Comparison of ENCODE assay signal across 1 cellular context in the genomic region with DNA sequence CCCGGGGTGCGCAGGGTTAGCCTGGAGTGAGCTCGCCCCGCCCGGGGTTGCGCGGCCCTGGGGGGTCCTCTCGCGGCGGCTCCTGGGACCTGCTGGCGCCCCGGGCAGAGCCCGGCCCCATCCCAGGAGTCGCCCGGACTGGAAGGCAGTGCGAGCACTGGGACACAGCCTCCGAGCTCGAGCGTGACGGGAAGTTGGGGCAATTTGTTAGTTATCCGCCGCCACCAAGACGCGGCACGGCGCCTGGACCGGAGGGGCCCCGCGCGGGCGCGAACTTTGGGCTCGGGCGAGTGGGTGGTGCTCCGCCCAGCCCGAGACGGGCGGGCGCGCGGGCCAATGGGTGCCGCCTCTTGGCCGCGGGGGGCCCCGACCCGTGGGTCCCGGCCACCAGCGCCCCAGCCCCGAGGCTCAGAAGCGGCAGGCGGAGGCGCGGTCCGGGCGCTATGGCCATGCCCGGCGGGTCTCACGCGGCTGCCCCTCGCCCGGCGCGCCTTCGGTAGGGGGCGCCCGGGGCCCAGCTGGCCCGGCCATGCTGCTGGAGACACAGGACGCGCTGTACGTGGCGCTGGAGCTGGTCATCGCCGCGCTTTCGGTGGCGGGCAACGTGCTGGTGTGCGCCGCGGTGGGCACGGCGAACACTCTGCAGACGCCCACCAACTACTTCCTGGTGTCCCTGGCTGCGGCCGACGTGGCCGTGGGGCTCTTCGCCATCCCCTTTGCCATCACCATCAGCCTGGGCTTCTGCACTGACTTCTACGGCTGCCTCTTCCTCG.
TF ChIP-seq lines count a peak whose summit lies in the region.

Gene ADORA2B (plus strand): TSS at position 411 of the 773 bp plus-strand sequence. CDS start 119 bp downstream, at position 530.

TF ChIP-seq in HepG2, 621 proteins besides CTCF, POLR2A, EP300 and RAD21 (continued from another document and continues in another):
- TF ChIP-seq DNMT3B (CRISPR knock-in tag; conservative IDR thresholded peaks at IDR 0.05) = no peak
- no peak for TF ChIP-seq ZNF646 (CRISPR knock-in tag; IDR thresholded peaks at IDR 0.05)
- peak; percentile 34; the same call in 1 of the 2 replicates for TF ChIP-seq NR2C2 (CRISPR knock-in tag; IDR thresholded peaks at IDR 0.05; ENCODE audit: borderline replicate concordance)
- TF ChIP-seq RFX1 (IDR thresholded peaks at IDR 0.05) = no peak
- no peak; the same call in 1 of the 2 replicates for TF ChIP-seq ZC3H13 (CRISPR knock-in tag; IDR thresholded peaks at IDR 0.05)
- TF ChIP-seq ZBTB43 (CRISPR knock-in tag; conservative IDR thresholded peaks at IDR 0.05) = no peak
- TF ChIP-seq AHR (CRISPR knock-in tag; IDR thresholded peaks at IDR 0.05) = no peak
- TF ChIP-seq, protein P1, sequence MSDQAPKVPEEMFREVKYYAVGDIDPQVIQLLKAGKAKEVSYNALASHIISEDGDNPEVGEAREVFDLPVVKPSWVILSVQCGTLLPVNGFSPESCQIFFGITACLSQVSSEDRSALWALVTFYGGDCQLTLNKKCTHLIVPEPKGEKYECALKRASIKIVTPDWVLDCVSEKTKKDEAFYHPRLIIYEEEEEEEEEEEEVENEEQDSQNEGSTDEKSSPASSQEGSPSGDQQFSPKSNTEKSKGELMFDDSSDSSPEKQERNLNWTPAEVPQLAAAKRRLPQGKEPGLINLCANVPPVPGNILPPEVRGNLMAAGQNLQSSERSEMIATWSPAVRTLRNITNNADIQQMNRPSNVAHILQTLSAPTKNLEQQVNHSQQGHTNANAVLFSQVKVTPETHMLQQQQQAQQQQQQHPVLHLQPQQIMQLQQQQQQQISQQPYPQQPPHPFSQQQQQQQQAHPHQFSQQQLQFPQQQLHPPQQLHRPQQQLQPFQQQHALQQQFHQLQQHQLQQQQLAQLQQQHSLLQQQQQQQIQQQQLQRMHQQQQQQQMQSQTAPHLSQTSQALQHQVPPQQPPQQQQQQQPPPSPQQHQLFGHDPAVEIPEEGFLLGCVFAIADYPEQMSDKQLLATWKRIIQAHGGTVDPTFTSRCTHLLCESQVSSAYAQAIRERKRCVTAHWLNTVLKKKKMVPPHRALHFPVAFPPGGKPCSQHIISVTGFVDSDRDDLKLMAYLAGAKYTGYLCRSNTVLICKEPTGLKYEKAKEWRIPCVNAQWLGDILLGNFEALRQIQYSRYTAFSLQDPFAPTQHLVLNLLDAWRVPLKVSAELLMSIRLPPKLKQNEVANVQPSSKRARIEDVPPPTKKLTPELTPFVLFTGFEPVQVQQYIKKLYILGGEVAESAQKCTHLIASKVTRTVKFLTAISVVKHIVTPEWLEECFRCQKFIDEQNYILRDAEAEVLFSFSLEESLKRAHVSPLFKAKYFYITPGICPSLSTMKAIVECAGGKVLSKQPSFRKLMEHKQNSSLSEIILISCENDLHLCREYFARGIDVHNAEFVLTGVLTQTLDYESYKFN (CRISPR knock-in tag; conservative IDR thresholded peaks at IDR 0.05) = peak; percentile 61
- no peak for TF ChIP-seq SMAD9 (CRISPR knock-in tag; IDR thresholded peaks at IDR 0.05)
- TF ChIP-seq, protein P2, sequence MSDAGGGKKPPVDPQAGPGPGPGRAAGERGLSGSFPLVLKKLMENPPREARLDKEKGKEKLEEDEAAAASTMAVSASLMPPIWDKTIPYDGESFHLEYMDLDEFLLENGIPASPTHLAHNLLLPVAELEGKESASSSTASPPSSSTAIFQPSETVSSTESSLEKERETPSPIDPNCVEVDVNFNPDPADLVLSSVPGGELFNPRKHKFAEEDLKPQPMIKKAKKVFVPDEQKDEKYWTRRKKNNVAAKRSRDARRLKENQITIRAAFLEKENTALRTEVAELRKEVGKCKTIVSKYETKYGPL (CRISPR knock-in tag; IDR thresholded peaks at IDR 0.05) = no peak
- TF ChIP-seq, protein P3, sequence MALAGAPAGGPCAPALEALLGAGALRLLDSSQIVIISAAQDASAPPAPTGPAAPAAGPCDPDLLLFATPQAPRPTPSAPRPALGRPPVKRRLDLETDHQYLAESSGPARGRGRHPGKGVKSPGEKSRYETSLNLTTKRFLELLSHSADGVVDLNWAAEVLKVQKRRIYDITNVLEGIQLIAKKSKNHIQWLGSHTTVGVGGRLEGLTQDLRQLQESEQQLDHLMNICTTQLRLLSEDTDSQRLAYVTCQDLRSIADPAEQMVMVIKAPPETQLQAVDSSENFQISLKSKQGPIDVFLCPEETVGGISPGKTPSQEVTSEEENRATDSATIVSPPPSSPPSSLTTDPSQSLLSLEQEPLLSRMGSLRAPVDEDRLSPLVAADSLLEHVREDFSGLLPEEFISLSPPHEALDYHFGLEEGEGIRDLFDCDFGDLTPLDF (CRISPR knock-in tag; IDR thresholded peaks at IDR 0.05) = peak; percentile 16; the same call in 1 of the 2 replicates
- TF ChIP-seq PAF1 (CRISPR knock-in tag; IDR thresholded peaks at IDR 0.05) = no peak
- TF ChIP-seq ZNF335 (CRISPR knock-in tag; IDR thresholded peaks at IDR 0.05) = 0 out of 2 replicates have a peak, but pooled peaks have one; percentile 14
- no peak for TF ChIP-seq ZNF30 (CRISPR knock-in tag; IDR thresholded peaks at IDR 0.05)
- TF ChIP-seq ZNF430 (CRISPR knock-in tag; IDR thresholded peaks at IDR 0.05) = peak; percentile 26; the same call in 1 of the 2 replicates
- 0 out of 2 replicates have a peak, but pooled peaks have one; percentile 19 for TF ChIP-seq SATB2 (CRISPR knock-in tag; IDR thresholded peaks at IDR 0.05)
- no peak for TF ChIP-seq MTF1 (CRISPR knock-in tag; IDR thresholded peaks at IDR 0.05)
- TF ChIP-seq ZEB1 (IDR thresholded peaks at IDR 0.05; ENCODE audit: insufficient replicate concordance, low read depth) = no peak
- peak; percentile 96; the same call in 1 of the 2 replicates for TF ChIP-seq ZNF225 (CRISPR knock-in tag; IDR thresholded peaks at IDR 0.05)
- no peak for TF ChIP-seq NAIF1 (CRISPR knock-in tag; IDR thresholded peaks at IDR 0.05; ENCODE audit: borderline replicate concordance)
- no peak for TF ChIP-seq ZNF253 (CRISPR knock-in tag; IDR thresholded peaks at IDR 0.05; ENCODE audit: borderline replicate concordance)
- TF ChIP-seq, protein P4, sequence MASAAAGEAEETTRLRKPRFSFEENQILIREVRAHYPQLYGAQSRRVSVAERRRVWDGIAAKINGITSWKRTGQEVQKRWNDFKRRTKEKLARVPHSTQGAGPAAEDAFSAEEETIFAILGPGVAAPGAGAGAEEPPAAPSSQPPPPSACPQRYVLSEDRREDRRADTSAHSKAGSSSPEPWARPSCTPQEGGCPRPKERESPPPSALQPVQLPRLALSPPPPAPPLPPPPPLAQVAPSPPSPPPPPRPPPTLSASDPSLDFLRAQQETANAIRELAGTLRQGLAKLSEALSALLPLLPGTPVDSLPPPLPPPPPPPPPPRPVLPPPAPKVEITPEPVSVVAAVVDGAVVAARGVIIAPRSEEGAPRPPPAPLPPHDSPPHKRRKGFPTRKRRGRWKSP (CRISPR knock-in tag; IDR thresholded peaks at IDR 0.05) = peak; percentile 87
- TF ChIP-seq ZNF260 (CRISPR knock-in tag; IDR thresholded peaks at IDR 0.05; ENCODE audit: borderline replicate concordance, low read depth) = no peak
- no peak for TF ChIP-seq PRPF4 (IDR thresholded peaks at IDR 0.05; ENCODE audit: low read depth, low read length, poor library complexity, severe bottlenecking)
- TF ChIP-seq, protein P5, sequence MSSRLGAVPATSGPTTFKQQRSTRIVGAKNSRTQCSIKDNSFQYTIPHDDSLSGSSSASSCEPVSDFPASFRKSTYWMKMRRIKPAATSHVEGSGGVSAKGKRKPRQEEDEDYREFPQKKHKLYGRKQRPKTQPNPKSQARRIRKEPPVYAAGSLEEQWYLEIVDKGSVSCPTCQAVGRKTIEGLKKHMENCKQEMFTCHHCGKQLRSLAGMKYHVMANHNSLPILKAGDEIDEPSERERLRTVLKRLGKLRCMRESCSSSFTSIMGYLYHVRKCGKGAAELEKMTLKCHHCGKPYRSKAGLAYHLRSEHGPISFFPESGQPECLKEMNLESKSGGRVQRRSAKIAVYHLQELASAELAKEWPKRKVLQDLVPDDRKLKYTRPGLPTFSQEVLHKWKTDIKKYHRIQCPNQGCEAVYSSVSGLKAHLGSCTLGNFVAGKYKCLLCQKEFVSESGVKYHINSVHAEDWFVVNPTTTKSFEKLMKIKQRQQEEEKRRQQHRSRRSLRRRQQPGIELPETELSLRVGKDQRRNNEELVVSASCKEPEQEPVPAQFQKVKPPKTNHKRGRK (CRISPR knock-in tag; IDR thresholded peaks at IDR 0.05) = no peak
- TF ChIP-seq ZNF614 (CRISPR knock-in tag; IDR thresholded peaks at IDR 0.05; ENCODE audit: borderline replicate concordance) = no peak
- no peak for TF ChIP-seq MBD4 (IDR thresholded peaks at IDR 0.05; ENCODE audit: borderline replicate concordance, low read length)
- TF ChIP-seq CC2D1A (CRISPR knock-in tag; IDR thresholded peaks at IDR 0.05) = no peak
- no peak for TF ChIP-seq KAT2B (IDR thresholded peaks at IDR 0.05; ENCODE audit: borderline replicate concordance, low read depth, low read length)
- TF ChIP-seq ZNF530 (CRISPR knock-in tag; IDR thresholded peaks at IDR 0.05; ENCODE audit: low read depth) = no peak
- TF ChIP-seq ZNF12 (CRISPR knock-in tag; IDR thresholded peaks at IDR 0.05) = 0 out of 2 replicates have a peak, but pooled peaks have one; percentile 42
- TF ChIP-seq ZNF543 (CRISPR knock-in tag; IDR thresholded peaks at IDR 0.05) = no peak
- TF ChIP-seq ZNF138 (CRISPR knock-in tag; IDR thresholded peaks at IDR 0.05; ENCODE audit: low read depth) = 0 out of 2 replicates have a peak, but pooled peaks have one; percentile 79
- TF ChIP-seq ARNT2 (CRISPR knock-in tag; IDR thresholded peaks at IDR 0.05; ENCODE audit: low read depth) = peak; percentile 87
- peak; percentile 63 for TF ChIP-seq HDAC2 (CRISPR knock-in tag; IDR thresholded peaks at IDR 0.05)
- TF ChIP-seq ZNF564 (CRISPR knock-in tag; IDR thresholded peaks at IDR 0.05) = 0 out of 2 replicates have a peak, but pooled peaks have one; percentile 74
- peak; percentile 98 for TF ChIP-seq SNAI1 (CRISPR knock-in tag; IDR thresholded peaks at IDR 0.05; ENCODE audit: borderline replicate concordance)
- TF ChIP-seq GPBP1L1 (CRISPR knock-in tag; IDR thresholded peaks at IDR 0.05) = no peak
- no peak for TF ChIP-seq ATF1 (CRISPR knock-in tag; IDR thresholded peaks at IDR 0.05)
- TF ChIP-seq ZNF460 (CRISPR knock-in tag; IDR thresholded peaks at IDR 0.05; ENCODE audit: borderline replicate concordance) = no peak
- no peak; the same call in none of the 2 replicates for TF ChIP-seq HES4 (CRISPR knock-in tag; IDR thresholded peaks at IDR 0.05; ENCODE audit: borderline replicate concordance)
- TF ChIP-seq ZNF160 (CRISPR knock-in tag; IDR thresholded peaks at IDR 0.05) = peak; percentile 77; the same call in 1 of the 2 replicates
- TF ChIP-seq ZNF451 (CRISPR knock-in tag; IDR thresholded peaks at IDR 0.05) = peak; percentile 79; the same call in 1 of the 2 replicates
- peak; percentile 26; the same call in 1 of the 2 replicates for TF ChIP-seq ATF3 (CRISPR knock-in tag; IDR thresholded peaks at IDR 0.05)
